Comparison of ENCODE assay signal across 27 cellular contexts in the genomic region with DNA sequence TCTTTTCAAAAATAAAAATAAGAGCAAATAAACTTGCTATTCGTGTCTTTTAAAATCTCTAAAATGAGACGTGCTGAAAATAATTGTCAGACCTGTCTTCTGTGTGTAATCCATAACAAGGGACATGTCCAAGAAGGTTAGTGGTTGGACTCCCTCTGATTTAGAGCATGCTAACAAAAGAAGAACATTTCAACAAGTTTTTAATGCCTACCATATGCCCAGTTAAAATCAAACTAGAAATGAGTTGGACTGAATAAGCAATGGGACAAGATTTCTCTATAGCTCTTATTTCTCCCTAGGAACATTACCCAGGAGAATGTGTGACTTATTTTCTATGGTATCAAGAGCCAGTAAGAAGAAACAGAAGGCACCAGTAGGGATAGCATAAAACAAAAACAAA.
"Had no signal": no experiment of that assay in that cellular context is flagged by ENCODE, and none has a peak within 500 bp of the region (broad histone marks: within the 10 kb centered on the region; RNA-seq: fewer than 3 reads in every experiment).

No MANE protein-coding gene starts in this region.

- H3K27me3 ChIP-seq: colonic mucosa, gastrocnemius medialis, neutrophil, pancreas, right lobe of liver, stomach, thyroid gland had no signal

- ATAC-seq: esophagus mucosa; gastrocnemius medialis; left lobe of liver; mucosa of descending colon; natural killer cell treated with Interleukin-12 subunit alpha and Interleukin-12 subunit beta and Interleukin-15 and Interleukin-18, amount 100 ng/mL, for 72 hours; pancreas; right lobe of liver; stimulated activated effector memory CD8-positive, alpha-beta T cell treated with anti-CD3 and anti-CD28 coated beads, Interleukin-12 subunit alpha, Interleukin-12 subunit beta, amount 100 ng/mL, for 72 hours had no signal

- DNase-seq: colonic mucosa; effector CD8-positive, alpha-beta T cell; endodermal cell; gastrocnemius medialis; head of caudate nucleus; kidney; mucosa of descending colon; naive B cell; pancreas; right lobe of liver; small intestine; stimulated activated CD4-positive, alpha-beta T cell treated with anti-CD3 and anti-CD28 coated beads, Interleukin-12 subunit alpha, Interleukin-12 subunit beta, amount 100 ng/mL, for 4 hours; stimulated activated CD4-positive, alpha-beta T cell treated with anti-CD3 and anti-CD28 coated beads, Interleukin-1b, Interleukin-23, amount 100 ng/mL, for 48 hours; stimulated activated CD4-positive, alpha-beta T cell treated with anti-CD3 and anti-CD28 coated beads, Interleukin-4, amount 100 ng/mL, for 24 hours; stimulated activated naive CD4-positive, alpha-beta T cell treated with Interleukin-2 at 50 U/mL for 16 hours; stomach; thyroid gland had no signal

- H3K4me1 Mint-ChIP-seq: endodermal cell; memory B cell; naive B cell; neural crest cell; stimulated activated effector memory CD8-positive, alpha-beta T cell treated with anti-CD3 and anti-CD28 coated beads, Interleukin-12 subunit alpha, Interleukin-12 subunit beta, amount 100 ng/mL, for 72 hours had no signal

- H3K27me3 Mint-ChIP-seq: dendritic cell treated with granulocyte-macrophage colony-stimulating factor and Interleukin-4, amounts not matched to agents 40 ng/mL and 50 ng/mL, for 4 days; memory B cell; naive B cell; natural killer cell treated with Interleukin-12 subunit alpha and Interleukin-12 subunit beta and Interleukin-15 and Interleukin-18, amount 100 ng/mL, for 72 hours had no signal

- H3K4me1 ChIP-seq: colonic mucosa, gastrocnemius medialis, right lobe of liver, stomach, thyroid gland had no signal

- H3K4me3 Mint-ChIP-seq: dendritic cell treated with granulocyte-macrophage colony-stimulating factor and Interleukin-4, amounts not matched to agents 40 ng/mL and 50 ng/mL, for 4 days; endodermal cell; memory B cell; naive B cell; natural killer cell treated with Interleukin-12 subunit alpha and Interleukin-12 subunit beta and Interleukin-15 and Interleukin-18, amount 100 ng/mL, for 72 hours; neural crest cell; stimulated activated effector memory CD8-positive, alpha-beta T cell treated with anti-CD3 and anti-CD28 coated beads, Interleukin-12 subunit alpha, Interleukin-12 subunit beta, amount 100 ng/mL, for 72 hours; type B pancreatic cell had no signal

- H3K27ac Mint-ChIP-seq: dendritic cell treated with granulocyte-macrophage colony-stimulating factor and Interleukin-4, amounts not matched to agents 40 ng/mL and 50 ng/mL, for 4 days; endodermal cell; memory B cell; naive B cell; natural killer cell treated with Interleukin-12 subunit alpha and Interleukin-12 subunit beta and Interleukin-15 and Interleukin-18, amount 100 ng/mL, for 72 hours; stimulated activated effector memory CD8-positive, alpha-beta T cell treated with anti-CD3 and anti-CD28 coated beads, Interleukin-12 subunit alpha, Interleukin-12 subunit beta, amount 100 ng/mL, for 72 hours; type B pancreatic cell had no signal

- H3K36me3 ChIP-seq: colonic mucosa, gastrocnemius medialis, neutrophil, pancreas, right lobe of liver, stomach, thyroid gland had no signal

- H3K36me3 Mint-ChIP-seq: memory B cell; naive B cell; natural killer cell treated with Interleukin-12 subunit alpha and Interleukin-12 subunit beta and Interleukin-15 and Interleukin-18, amount 100 ng/mL, for 72 hours; stimulated activated effector memory CD8-positive, alpha-beta T cell treated with anti-CD3 and anti-CD28 coated beads, Interleukin-12 subunit alpha, Interleukin-12 subunit beta, amount 100 ng/mL, for 72 hours; type B pancreatic cell had no signal

- FAIRE-seq: kidney, pancreas, small intestine had no signal

- H3K4me3 ChIP-seq: colonic mucosa, gastrocnemius medialis, lung, mucosa of descending colon, pancreas, right lobe of liver, stomach, thyroid gland had no signal

- H3K27ac ChIP-seq: colonic mucosa, gastrocnemius medialis, neutrophil, pancreas, right lobe of liver, stomach, thyroid gland had no signal

- H3K9me3 ChIP-seq: colonic mucosa, gastrocnemius medialis, neutrophil, pancreas, thyroid gland had no signal
